In the genomic region with DNA sequence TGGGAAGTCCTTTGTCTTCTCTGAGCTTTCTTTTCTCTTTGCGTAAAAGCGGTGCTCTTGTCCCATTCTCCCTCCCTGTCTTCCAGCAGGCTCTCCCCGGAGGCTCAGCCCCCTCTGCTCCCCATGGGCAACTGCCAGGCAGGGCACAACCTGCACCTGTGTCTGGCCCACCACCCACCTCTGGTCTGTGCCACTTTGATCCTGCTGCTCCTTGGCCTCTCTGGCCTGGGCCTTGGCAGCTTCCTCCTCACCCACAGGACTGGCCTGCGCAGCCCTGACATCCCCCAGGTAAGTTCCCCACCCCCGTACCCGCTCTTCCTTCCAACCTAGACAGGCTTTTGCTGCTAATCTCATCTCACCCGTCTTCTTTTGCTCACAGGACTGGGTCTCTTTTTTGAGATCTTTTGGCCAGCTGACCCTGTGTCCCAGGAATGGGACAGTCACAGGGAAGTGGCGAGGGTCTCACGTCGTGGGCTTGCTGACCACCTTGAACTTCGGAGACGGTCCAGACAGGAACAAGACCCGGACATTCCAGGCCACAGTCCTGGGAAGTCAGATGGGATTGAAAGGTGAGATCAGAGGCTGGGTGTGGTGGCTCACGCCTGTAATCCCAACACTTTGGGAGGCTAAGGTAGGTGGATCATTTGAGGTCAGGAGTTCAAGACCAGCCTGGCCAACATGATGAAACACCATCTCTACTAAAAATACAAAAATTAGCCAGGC, we compare ENCODE assay signal across 8 cellular contexts. TPM values are rescaled to one million over a fixed set of nuclear protein-coding genes. Genes with fewer than 3 reads are reported as not detected.
DNase-seq lines count a peak whose midpoint lies in the region; TF ChIP-seq lines count a peak whose summit lies in the region.

No MANE protein-coding gene starts in this region.

- peaks cover 22% of the 10 kb centered on the region for H3K79me1 ChIP-seq in mesenchymal stem cell (replicated peaks; ENCODE audit: low read length, poor library complexity, severe bottlenecking)

- in situ Hi-C loops in astrocyte of the cerebellum (cut with HindIII; ENCODE audit: low sequenced_read_pairs) = no loop called here

- H2BK120ac ChIP-seq in mesenchymal stem cell (ENCODE audit: low read depth, low read length) = no peak overlapping the region

- peak overlapping the region; percentile 63 for H3K4me3 ChIP-seq in astrocyte of the cerebellum (ENCODE audit: low read depth, low read length)
- H3K4me3 ChIP-seq in mesenchymal stem cell (ENCODE audit: insufficient read depth in 1 of 2, low read depth in 1 of 2, low read length in 2 of 2) = peak overlapping the region in 1 of 2 experiments; percentile 98
- H3K4me3 ChIP-seq in thyroid gland (replicated peaks in 1 of 3) = no peak overlapping the region

- H3K27me3 ChIP-seq in mesenchymal stem cell (ENCODE audit: control insufficient read depth in 1 of 2, insufficient read depth in 1 of 2, low read length in 2 of 2) (no peaks in the 10 kb centered on the region), thyroid gland (no peaks in the 10 kb centered on the region)

- H3K36me3 ChIP-seq in mesenchymal stem cell (ENCODE audit: control insufficient read depth in 1 of 2, insufficient read depth in 2 of 2, low read depth in 1 of 2, low read length in 2 of 2) = peaks cover 12 to 27% of the 10 kb centered on the region in 2 experiments
- H3K36me3 ChIP-seq in thyroid gland = peaks cover 3 to 4% of the 10 kb centered on the region in 2 donors

- H3K27ac Mint-ChIP-seq in activated T-cell treated with anti-CD3 and anti-CD28 coated beads, Interleukin-2, amount 50 U/mL, for 24 hours = peak overlapping the region; percentile 93

- no peak for DNase-seq in activated T-cell treated with anti-CD3 and anti-CD28 coated beads, Interleukin-2, amount 50 U/mL, for 24 hours
- no peak for DNase-seq in activated T-cell treated with anti-CD3 and anti-CD28 coated beads, Interleukin-2, amount 50 U/mL, for 48 hours
- DNase-seq in astrocyte of the cerebellum (ENCODE audit: low read depth) (no peak), mesenchymal stem cell (no peak), thyroid gland (no peak), cerebellar cortex (ENCODE audit: low spot score) (no peak), NCI-H524 (lab: John Stamatoyannopoulos, UW) (no peak), erythroblast (lab: John Stamatoyannopoulos, UW) (no peak)

- peak overlapping the region; percentile 54 for H2AK5ac ChIP-seq in mesenchymal stem cell (ENCODE audit: low read length, severe bottlenecking)

- no peaks in the 10 kb centered on the region for H3K9me3 Mint-ChIP-seq in activated T-cell treated with anti-CD3 and anti-CD28 coated beads, Interleukin-2, amount 50 U/mL, for 24 hours

- no peak overlapping the region for H2BK5ac ChIP-seq in mesenchymal stem cell (ENCODE audit: low read depth, low read length, poor library complexity, severe bottlenecking)

- H3K27ac ChIP-seq in mesenchymal stem cell (ENCODE audit: low read length, poor library complexity, severe bottlenecking) = peak overlapping the region; percentile 78
- peak overlapping the region in 2 of 3 donors; percentile 82 to 91 for H3K27ac ChIP-seq in thyroid gland

- 97% methylated on average over 13 of the region's 14 CpGs for WGBS in mesenchymal stem cell
- WGBS in thyroid gland, 2 donors = 87 to 89% methylated on average over 14 of the region's 14 CpGs

- TF ChIP-seq POLR2A in thyroid gland (IDR thresholded peaks at IDR 0.05) (no peak), erythroblast (IDR thresholded peaks at IDR 0.05; ENCODE audit: low read length) (no peak)

- peak overlapping the region; percentile 31 to 34 for H3K18ac ChIP-seq in mesenchymal stem cell (ENCODE audit: low read depth in 1 of 2, low read length in 2 of 2)

- no peak overlapping the region for H2AFZ ChIP-seq in mesenchymal stem cell (ENCODE audit: low read depth, low read length)

- peak overlapping the region in 1 of 2 experiments; percentile 12 for H2BK12ac ChIP-seq in mesenchymal stem cell (ENCODE audit: low read length in 2 of 2)

- peak overlapping the region; percentile 69 for H4K8ac ChIP-seq in mesenchymal stem cell (ENCODE audit: low read length)

- TF ChIP-seq CTCF in astrocyte of the cerebellum (IDR thresholded peaks at IDR 0.05; ENCODE audit: low read depth, low read length, missing control alignments) = no peak
- TF ChIP-seq CTCF in thyroid gland (IDR thresholded peaks at IDR 0.05) = no peak

- peak overlapping the region in 1 of 2 experiments; percentile 65 for H3K4ac ChIP-seq in mesenchymal stem cell (ENCODE audit: low read depth in 1 of 2, low read length in 2 of 2)

- intact Hi-C loops in thyroid gland (cut with DNase I) = no loop called here

- H3K9ac ChIP-seq in mesenchymal stem cell (ENCODE audit: low read length) = peak overlapping the region; percentile 97

- H3K4me1 Mint-ChIP-seq in activated T-cell treated with anti-CD3 and anti-CD28 coated beads, Interleukin-2, amount 50 U/mL, for 24 hours (ENCODE audit: low read depth) = peaks cover 26% of the 10 kb centered on the region

- peak overlapping the region; percentile 71 for H3K4me2 ChIP-seq in mesenchymal stem cell (ENCODE audit: low read length, poor library complexity, severe bottlenecking)

- no peak overlapping the region for H4K91ac ChIP-seq in mesenchymal stem cell (ENCODE audit: low read length)

- peak overlapping the region in 1 of 2 experiments; percentile 23 for H3K14ac ChIP-seq in mesenchymal stem cell (ENCODE audit: low read length in 2 of 2)

- H3K4me3 Mint-ChIP-seq in activated T-cell treated with anti-CD3 and anti-CD28 coated beads, Interleukin-2, amount 50 U/mL, for 24 hours = peak overlapping the region; percentile 82

- H3K9me3 ChIP-seq in mesenchymal stem cell (ENCODE audit: control insufficient read depth, low read length) (no peaks in the 10 kb centered on the region), thyroid gland (no peaks in the 10 kb centered on the region)

- H3K23ac ChIP-seq in mesenchymal stem cell (ENCODE audit: low read length in 2 of 2) = peak overlapping the region in 1 of 2 experiments; percentile 10

- no peaks in the 10 kb centered on the region for H3K27me3 Mint-ChIP-seq in activated T-cell treated with anti-CD3 and anti-CD28 coated beads, Interleukin-2, amount 50 U/mL, for 24 hours

- peak overlapping the region; percentile 75 for H2BK15ac ChIP-seq in mesenchymal stem cell (ENCODE audit: low read depth, poor library complexity, severe bottlenecking)

- H3K36me3 Mint-ChIP-seq in activated T-cell treated with anti-CD3 and anti-CD28 coated beads, Interleukin-2, amount 50 U/mL, for 24 hours (ENCODE audit: low read depth) = peaks cover 13% of the 10 kb centered on the region

- H3K4me1 ChIP-seq in mesenchymal stem cell (ENCODE audit: control insufficient read depth, insufficient read depth, low read depth, low read length) (peaks cover 11% of the 10 kb centered on the region), thyroid gland (peaks cover 0 to 12% of the 10 kb centered on the region in 2 donors)

RNA-seq across cellular contexts. Expression of gene TMEM219, which starts 1.3 kb away (rescaled TPM):
- 118 TPM for polyA plus RNA-seq in mesenchymal stem cell (2013, experiment 1 of 2)
- 125 TPM for polyA plus RNA-seq in mesenchymal stem cell (2013, experiment 2 of 2)
- total RNA-seq in thyroid gland = 100 to 1,000 TPM in 3 of 4 donors, 10 to 100 TPM in 1; 93.2 to 140 (median 135) TPM

RNA-seq across cellular contexts. Expression of gene TAOK2, which starts 10.5 kb away (rescaled TPM):
- polyA plus RNA-seq in mesenchymal stem cell (2013, experiment 1 of 2) = 20.6 TPM
- 19.6 TPM for polyA plus RNA-seq in mesenchymal stem cell (2013, experiment 2 of 2)
- 10 to 100 TPM; 48.8 to 62.6 (median 55.2) TPM for total RNA-seq in thyroid gland

RNA-seq across cellular contexts. Expression of gene HIRIP3, which starts 32.2 kb away (rescaled TPM):
- polyA plus RNA-seq in mesenchymal stem cell (2013, experiment 1 of 2) = 4.0 TPM
- polyA plus RNA-seq in mesenchymal stem cell (2013, experiment 2 of 2) = 4.7 TPM
- total RNA-seq in thyroid gland = 10 to 100 TPM; 10.7 to 23.1 (median 18.4) TPM

RNA-seq across cellular contexts. Expression of gene INO80E, which starts 32.9 kb away (rescaled TPM):
- 51.0 TPM for polyA plus RNA-seq in mesenchymal stem cell (2013, experiment 1 of 2)
- polyA plus RNA-seq in mesenchymal stem cell (2013, experiment 2 of 2) = 46.7 TPM
- total RNA-seq in thyroid gland = 100 to 1,000 TPM in 3 of 4 donors, 10 to 100 TPM in 1; 45.9 to 165 (median 142) TPM

RNA-seq across cellular contexts. Expression of gene KCTD13, which starts 37.2 kb away (rescaled TPM):
- polyA plus RNA-seq in mesenchymal stem cell (2013, experiment 1 of 2) = 10.9 TPM
- polyA plus RNA-seq in mesenchymal stem cell (2013, experiment 2 of 2) = 10.4 TPM
- total RNA-seq in thyroid gland = 10 to 100 TPM in 3 of 4 donors, 1 to 10 TPM in 1; 9.8 to 27.5 (median 15.5) TPM
